In genomic region chr18:58263055-58263732, GRCh38 we compare ENCODE assay signal across 11 cellular contexts.
DNase-seq lines count a peak whose midpoint lies in the region; ATAC-seq and TF ChIP-seq lines count a peak whose summit lies in the region.
"Had no signal": no experiment of that assay in that cellular context is flagged by ENCODE, and none has a peak within 500 bp of the region (broad histone marks: within the 10 kb centered on the region; RNA-seq: fewer than 3 reads in every experiment).

No MANE protein-coding gene starts in this region.

- no peaks in the 10 kb centered on the region for H3K9me3 Mint-ChIP-seq in GM23338
- H3K9me3 Mint-ChIP-seq in CD14-positive monocyte = no peaks in the 10 kb centered on the region
- H3K9me3 Mint-ChIP-seq: dendritic cell treated with granulocyte-macrophage colony-stimulating factor and Interleukin-4, amounts not matched to agents 40 ng/mL and 50 ng/mL, for 4 days had no signal

- no peaks in the 10 kb centered on the region for H3F3A ChIP-seq in GM23338 (replicated peaks; ENCODE audit: low read depth)

- H3K27ac ChIP-seq in GM23338 (ENCODE audit: low read depth) = peak overlapping the region; percentile 48; the same call in 1 of the 2 replicates
- H3K27ac ChIP-seq in psoas muscle = peak overlapping the region; percentile 65

- H3K36me3 ChIP-seq in GM23338 (ENCODE audit: insufficient read depth) (no peaks in the 10 kb centered on the region), psoas muscle (ENCODE audit: insufficient read depth in 1 of 2, low read depth in 1 of 2) (no peaks in the 10 kb centered on the region)

- WGBS in psoas muscle, 3 donors = 17 to 37% (median 25%) methylated on average over 7 of the region's 7 CpGs

- ATAC-seq in GM23338 (peak; percentile 57), psoas muscle (peak in 3 of 4 donors; percentile 19 to 59 (median 48))

- H3K4me1 Mint-ChIP-seq in GM23338 = peaks cover 40% of the 10 kb centered on the region
- peaks cover 3% of the 10 kb centered on the region for H3K4me1 Mint-ChIP-seq in CD14-positive monocyte

- peak overlapping the region; percentile 6; the same call in 1 of the 2 replicates for H3K4me2 ChIP-seq in GM23338

- no peaks in the 10 kb centered on the region for H3K27me3 Mint-ChIP-seq in GM23338 (ENCODE audit: insufficient read depth, low read depth, poor library complexity)
- peaks cover 0 to 5% (median 2%) of the 10 kb centered on the region in 3 donors for H3K27me3 Mint-ChIP-seq in CD14-positive monocyte (ENCODE audit: low read depth in 3 of 3)
- H3K27me3 Mint-ChIP-seq: dendritic cell treated with granulocyte-macrophage colony-stimulating factor and Interleukin-4, amounts not matched to agents 40 ng/mL and 50 ng/mL, for 4 days had no signal

- no peak overlapping the region for H2AFZ ChIP-seq in GM23338

- no peaks in the 10 kb centered on the region for H4K20me1 ChIP-seq in GM23338 (replicated peaks; ENCODE audit: insufficient read depth)

- TF ChIP-seq CTCF in GM23338 (conservative IDR thresholded peaks at IDR 0.05; ENCODE audit: low read depth in 2 of 2) (no peak), psoas muscle (IDR thresholded peaks at IDR 0.05) (no peak), CD14-positive monocyte (IDR thresholded peaks at IDR 0.05) (no peak)

- H3K27ac Mint-ChIP-seq in GM23338 (peak overlapping the region; percentile 25), CD14-positive monocyte (no peak overlapping the region)
- H3K27ac Mint-ChIP-seq: dendritic cell treated with granulocyte-macrophage colony-stimulating factor and Interleukin-4, amounts not matched to agents 40 ng/mL and 50 ng/mL, for 4 days had no signal

- no peaks in the 10 kb centered on the region for H3K9me3 ChIP-seq in psoas muscle

- intact Hi-C loops in psoas muscle (cut with DNase I) = loop anchor here in 1 of 2 donors (5.0 kb wide), 1 partner anchor 49 kb away; no protein-coding TSS in a partner anchor
- intact Hi-C loops in CD14-positive monocyte (cut with micrococcal nuclease) = no loop called here

- DNase-seq in GM23338 (ENCODE audit: low spot score) (peak; percentile 29), RKO (ENCODE audit: low spot score) (peak; percentile 74), glomerular endothelial cell (ENCODE audit: extremely low read depth, low read depth, low spot score) (peak; percentile 45), psoas muscle (no peak), globus pallidus (ENCODE audit: low spot score) (no peak), CD14-positive monocyte (ENCODE audit: low spot score) (no peak)
- DNase-seq in stimulated activated naive CD4-positive, alpha-beta T cell (lab: John Stamatoyannopoulos, UW) = no peak
- DNase-seq in activated effector memory CD4-positive, alpha-beta T cell treated with Interleukin-2 at 50 U/mL for 16 hours = no peak
- DNase-seq: activated CD4-positive, alpha-beta T cell treated with anti-CD3 and anti-CD28 coated beads for 4 hours; NCI-H1694 had no signal

- no peaks in the 10 kb centered on the region for H3K9me2 ChIP-seq in GM23338 (ENCODE audit: insufficient read depth)

- H3K4me1 ChIP-seq in GM23338 (ENCODE audit: insufficient read depth) (peaks cover 30% of the 10 kb centered on the region), psoas muscle (peaks cover 53% of the 10 kb centered on the region)

- H3K36me3 Mint-ChIP-seq in GM23338 (ENCODE audit: low read depth) (no peaks in the 10 kb centered on the region), CD14-positive monocyte (no peaks in the 10 kb centered on the region)

- H3K79me2 ChIP-seq in GM23338 (replicated peaks; ENCODE audit: insufficient read depth) = peaks cover 71% of the 10 kb centered on the region

- H3K27me3 ChIP-seq in GM23338 (ENCODE audit: insufficient read depth) (no peaks in the 10 kb centered on the region), psoas muscle (ENCODE audit: insufficient read depth in 3 of 3, low read length in 2 of 3) (no peaks in the 10 kb centered on the region)

- no peak overlapping the region for H3K4me3 Mint-ChIP-seq in GM23338
- no peak overlapping the region for H3K4me3 Mint-ChIP-seq in CD14-positive monocyte
- H3K4me3 Mint-ChIP-seq: dendritic cell treated with granulocyte-macrophage colony-stimulating factor and Interleukin-4, amounts not matched to agents 40 ng/mL and 50 ng/mL, for 4 days had no signal

- H3K4me3 ChIP-seq in GM23338 (no peak overlapping the region), psoas muscle (peak overlapping the region; percentile 42)

TF ChIP-seq in GM23338, 12 proteins besides CTCF, POLR2A, EP300 and RAD21 (continues in another document):
- TF ChIP-seq, protein P1, sequence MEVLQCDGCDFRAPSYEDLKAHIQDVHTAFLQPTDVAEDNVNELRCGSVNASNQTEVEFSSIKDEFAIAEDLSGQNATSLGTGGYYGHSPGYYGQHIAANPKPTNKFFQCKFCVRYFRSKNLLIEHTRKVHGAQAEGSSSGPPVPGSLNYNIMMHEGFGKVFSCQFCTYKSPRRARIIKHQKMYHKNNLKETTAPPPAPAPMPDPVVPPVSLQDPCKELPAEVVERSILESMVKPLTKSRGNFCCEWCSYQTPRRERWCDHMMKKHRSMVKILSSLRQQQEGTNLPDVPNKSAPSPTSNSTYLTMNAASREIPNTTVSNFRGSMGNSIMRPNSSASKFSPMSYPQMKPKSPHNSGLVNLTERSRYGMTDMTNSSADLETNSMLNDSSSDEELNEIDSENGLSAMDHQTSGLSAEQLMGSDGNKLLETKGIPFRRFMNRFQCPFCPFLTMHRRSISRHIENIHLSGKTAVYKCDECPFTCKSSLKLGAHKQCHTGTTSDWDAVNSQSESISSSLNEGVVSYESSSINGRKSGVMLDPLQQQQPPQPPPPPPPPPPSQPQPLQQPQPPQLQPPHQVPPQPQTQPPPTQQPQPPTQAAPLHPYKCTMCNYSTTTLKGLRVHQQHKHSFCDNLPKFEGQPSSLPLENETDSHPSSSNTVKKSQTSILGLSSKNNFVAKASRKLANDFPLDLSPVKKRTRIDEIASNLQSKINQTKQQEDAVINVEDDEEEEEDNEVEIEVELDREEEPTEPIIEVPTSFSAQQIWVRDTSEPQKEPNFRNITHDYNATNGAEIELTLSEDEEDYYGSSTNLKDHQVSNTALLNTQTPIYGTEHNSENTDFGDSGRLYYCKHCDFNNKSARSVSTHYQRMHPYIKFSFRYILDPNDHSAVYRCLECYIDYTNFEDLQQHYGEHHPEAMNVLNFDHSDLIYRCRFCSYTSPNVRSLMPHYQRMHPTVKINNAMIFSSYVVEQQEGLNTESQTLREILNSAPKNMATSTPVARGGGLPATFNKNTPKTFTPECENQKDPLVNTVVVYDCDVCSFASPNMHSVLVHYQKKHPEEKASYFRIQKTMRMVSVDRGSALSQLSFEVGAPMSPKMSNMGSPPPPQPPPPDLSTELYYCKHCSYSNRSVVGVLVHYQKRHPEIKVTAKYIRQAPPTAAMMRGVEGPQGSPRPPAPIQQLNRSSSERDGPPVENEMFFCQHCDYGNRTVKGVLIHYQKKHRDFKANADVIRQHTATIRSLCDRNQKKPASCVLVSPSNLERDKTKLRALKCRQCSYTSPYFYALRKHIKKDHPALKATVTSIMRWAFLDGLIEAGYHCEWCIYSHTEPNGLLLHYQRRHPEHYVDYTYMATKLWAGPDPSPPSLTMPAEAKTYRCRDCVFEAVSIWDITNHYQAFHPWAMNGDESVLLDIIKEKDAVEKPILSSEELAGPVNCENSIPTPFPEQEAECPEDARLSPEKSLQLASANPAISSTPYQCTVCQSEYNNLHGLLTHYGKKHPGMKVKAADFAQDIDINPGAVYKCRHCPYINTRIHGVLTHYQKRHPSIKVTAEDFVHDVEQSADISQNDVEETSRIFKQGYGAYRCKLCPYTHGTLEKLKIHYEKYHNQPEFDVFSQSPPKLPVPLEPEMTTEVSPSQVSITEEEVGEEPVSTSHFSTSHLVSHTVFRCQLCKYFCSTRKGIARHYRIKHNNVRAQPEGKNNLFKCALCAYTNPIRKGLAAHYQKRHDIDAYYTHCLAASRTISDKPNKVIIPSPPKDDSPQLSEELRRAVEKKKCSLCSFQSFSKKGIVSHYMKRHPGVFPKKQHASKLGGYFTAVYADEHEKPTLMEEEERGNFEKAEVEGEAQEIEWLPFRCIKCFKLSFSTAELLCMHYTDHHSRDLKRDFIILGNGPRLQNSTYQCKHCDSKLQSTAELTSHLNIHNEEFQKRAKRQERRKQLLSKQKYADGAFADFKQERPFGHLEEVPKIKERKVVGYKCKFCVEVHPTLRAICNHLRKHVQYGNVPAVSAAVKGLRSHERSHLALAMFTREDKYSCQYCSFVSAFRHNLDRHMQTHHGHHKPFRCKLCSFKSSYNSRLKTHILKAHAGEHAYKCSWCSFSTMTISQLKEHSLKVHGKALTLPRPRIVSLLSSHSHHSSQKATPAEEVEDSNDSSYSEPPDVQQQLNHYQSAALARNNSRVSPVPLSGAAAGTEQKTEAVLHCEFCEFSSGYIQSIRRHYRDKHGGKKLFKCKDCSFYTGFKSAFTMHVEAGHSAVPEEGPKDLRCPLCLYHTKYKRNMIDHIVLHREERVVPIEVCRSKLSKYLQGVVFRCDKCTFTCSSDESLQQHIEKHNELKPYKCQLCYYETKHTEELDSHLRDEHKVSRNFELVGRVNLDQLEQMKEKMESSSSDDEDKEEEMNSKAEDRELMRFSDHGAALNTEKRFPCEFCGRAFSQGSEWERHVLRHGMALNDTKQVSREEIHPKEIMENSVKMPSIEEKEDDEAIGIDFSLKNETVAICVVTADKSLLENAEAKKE (CRISPR knock-in tag; IDR thresholded peaks at IDR 0.05) = no peak
- TF ChIP-seq JUNB (IDR thresholded peaks at IDR 0.05; ENCODE audit: unreplicated experiment) (no peak), EZH2phosphoT487 (IDR thresholded peaks at IDR 0.05; ENCODE audit: unreplicated experiment) (no peak), NANOG (IDR thresholded peaks at IDR 0.05; ENCODE audit: borderline replicate concordance) (no peak), ZNF331 (CRISPR knock-in tag; IDR thresholded peaks at IDR 0.05; ENCODE audit: low read depth) (no peak), ZNF114 (CRISPR knock-in tag; IDR thresholded peaks at IDR 0.05) (no peak)

Comparison
In these comparisons a context has a peak if more than half of its experiments do, and no peak if none do; other contexts are left out.
1. DNase-seq: peak in GM23338 (single experiment), RKO (single experiment) and glomerular endothelial cell (single experiment); none in psoas muscle (0 of 2), globus pallidus (single experiment), stimulated activated naive CD4-positive, alpha-beta T cell (0 of 6), activated effector memory CD4-positive, alpha-beta T cell treated with Interleukin-2 at 50 U/mL for 16 hours (single experiment) and CD14-positive monocyte (single experiment).